In the genomic region with DNA sequence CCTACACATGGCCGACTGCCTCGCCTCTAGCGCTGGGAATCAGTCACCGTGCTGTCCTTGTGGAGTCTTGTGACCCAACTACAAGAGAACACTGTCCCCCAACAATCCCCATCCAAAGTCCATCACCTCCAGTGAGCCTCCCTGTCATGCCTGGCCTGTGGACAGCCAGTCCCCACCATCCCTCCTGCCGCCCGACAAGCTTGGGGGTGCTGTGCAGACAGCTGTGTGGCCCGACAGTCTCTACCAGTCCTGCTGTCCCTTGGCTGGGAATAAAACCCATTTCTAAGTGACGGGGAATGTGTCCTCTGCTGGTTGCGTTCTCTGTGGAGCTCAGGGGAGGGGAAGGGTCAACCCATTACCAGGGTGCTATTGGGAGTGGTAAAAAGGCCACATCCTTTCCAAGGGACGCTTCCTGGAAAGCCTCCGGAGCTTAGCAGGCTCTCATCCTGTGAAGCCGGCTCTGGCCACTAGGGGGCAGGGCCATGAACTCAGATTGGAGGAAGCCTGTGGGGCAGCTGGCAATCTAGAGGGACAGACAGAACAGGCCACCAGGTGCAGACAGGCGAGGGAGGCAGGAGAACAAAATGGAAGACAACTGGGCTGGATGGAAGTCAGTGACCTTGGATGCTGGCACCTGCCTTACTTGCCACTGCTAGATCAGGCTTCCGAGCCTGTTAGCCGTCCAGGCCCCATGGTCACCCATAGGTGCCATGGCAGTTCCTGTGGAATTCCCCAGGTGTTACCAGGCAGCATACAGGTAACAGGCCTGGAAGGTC, we compare ENCODE assay signal across 8 cellular contexts. TPM values are rescaled to one million over a fixed set of nuclear protein-coding genes. Genes with fewer than 3 reads are reported as not detected.
DNase-seq lines count a peak whose midpoint lies in the region; ATAC-seq and TF ChIP-seq lines count a peak whose summit lies in the region.

No MANE protein-coding gene starts in this region.

- H3K4me3 Mint-ChIP-seq in natural killer cell = no peak overlapping the region

- TF ChIP-seq CTCF in epithelial cell of esophagus (IDR thresholded peaks at IDR 0.05; ENCODE audit: insufficient read depth, low read depth, low read length, missing control alignments) (peak; percentile 88), natural killer cell (IDR thresholded peaks at IDR 0.05) (peak; percentile 94)

- no peaks in the 10 kb centered on the region for H3K27me3 Mint-ChIP-seq in natural killer cell (ENCODE audit: low read depth in 2 of 2)

- H3K4me1 Mint-ChIP-seq in natural killer cell = peaks cover 5 to 10% of the 10 kb centered on the region in 2 donors

- H3K36me3 Mint-ChIP-seq in natural killer cell = no peaks in the 10 kb centered on the region

- no peak overlapping the region for H3K27ac Mint-ChIP-seq in natural killer cell

- peak; percentile 14 for DNase-seq in NK-92 treated with Interleukin-12 subunit alpha and Interleukin-12 subunit beta, amount 100 ng/mL, for 24 hours (lab: John Stamatoyannopoulos, UW)
- DNase-seq in NK-92 (lab: John Stamatoyannopoulos, UW; ENCODE audit: unreplicated experiment) = no peak
- DNase-seq in NCI-H82 (lab: John Stamatoyannopoulos, UW) = peak; percentile 83
- DNase-seq in activated CD8-positive, alpha-beta memory T cell treated with anti-CD3 and anti-CD28 coated beads for 4 hours (ENCODE audit: low read depth in 2 of 2) = peak; percentile 43 to 46
- DNase-seq in epithelial cell of esophagus (ENCODE audit: low read depth) = peak; percentile 73
- peak; percentile 67 for DNase-seq in natural killer cell
- DNase-seq in stimulated activated naive CD8-positive, alpha-beta T cell treated with anti-CD3 and anti-CD28 coated beads, Interleukin-15, Interleukin-2, amounts not matched to agents 100 U/mL and 50 U/mL, for 24 hours = peak; percentile 85

- intact Hi-C loops in natural killer cell (cut with micrococcal nuclease) = no loop called here

- H3K4me3 ChIP-seq in epithelial cell of esophagus (ENCODE audit: low read length) = no peak overlapping the region

- H3K9me3 Mint-ChIP-seq in natural killer cell = no peaks in the 10 kb centered on the region

- ATAC-seq in HG02798 (IDR thresholded peaks at IDR 0.05; ENCODE audit: poor library complexity, unreplicated experiment) (peak; percentile 86), natural killer cell (peak; percentile 71 to 90 (median 85))
- ATAC-seq in stimulated activated naive CD8-positive, alpha-beta T cell treated with anti-CD3 and anti-CD28 coated beads, Interleukin-15, Interleukin-2, amounts not matched to agents 100 U/mL and 50 U/mL, for 24 hours = peak; percentile 67

RNA-seq across cellular contexts. Expression of a gene that starts 12.0 kb away (rescaled TPM):
- 10 to 100 TPM; 30.8 to 42.8 (median 30.9) TPM for total RNA-seq in natural killer cell

RNA-seq across cellular contexts. Expression of a gene that starts 46.0 kb away (rescaled TPM):
- total RNA-seq in natural killer cell = 10 to 100 TPM; 20.4 to 27.5 (median 20.8) TPM
